8 cellular contexts compared by ENCODE assay signal in genomic region chr2:178111743-178112142, GRCh38. TPM values are rescaled to one million over a fixed set of nuclear protein-coding genes. Genes with fewer than 3 reads are reported as not detected.
DNase-seq lines count a peak whose midpoint lies in the region; ATAC-seq, FAIRE-seq and TF ChIP-seq lines count a peak whose summit lies in the region.

No MANE protein-coding gene starts in this region.

- H3K27me3 Mint-ChIP-seq in T-cell = no peaks in the 10 kb centered on the region
- no peaks in the 10 kb centered on the region for H3K27me3 Mint-ChIP-seq in type B pancreatic cell

- H3K4me3 Mint-ChIP-seq in T-cell (peak overlapping the region; percentile 87 to 95 (median 93)), type B pancreatic cell (peak overlapping the region; percentile 90)

- H3K9me3 ChIP-seq in heart left ventricle = no peaks in the 10 kb centered on the region
- H3K9me3 ChIP-seq in heart right ventricle = no peaks in the 10 kb centered on the region
- no peaks in the 10 kb centered on the region for H3K9me3 ChIP-seq in kidney (ENCODE audit: control insufficient read depth in 1 of 2, low read length in 2 of 2)

- H3K9me3 Mint-ChIP-seq in T-cell (no peaks in the 10 kb centered on the region), type B pancreatic cell (no peaks in the 10 kb centered on the region)

- H3K4me1 Mint-ChIP-seq in T-cell (peaks cover 33 to 44% (median 39%) of the 10 kb centered on the region in 3 donors), type B pancreatic cell (ENCODE audit: unreplicated experiment) (peaks cover 16% of the 10 kb centered on the region)

- no peaks in the 10 kb centered on the region for H3K27me3 ChIP-seq in heart left ventricle
- H3K27me3 ChIP-seq in heart right ventricle = no peaks in the 10 kb centered on the region

- H3K4me3 ChIP-seq in heart left ventricle = peak overlapping the region in 7 of 12 donors; percentile 64 to 98 (median 93)
- peak overlapping the region in 4 of 10 donors; percentile 84 to 98 (median 88) for H3K4me3 ChIP-seq in heart right ventricle
- H3K4me3 ChIP-seq in kidney (ENCODE audit: low read length in 2 of 2) = peak overlapping the region; percentile 94 to 95

- H3K27ac Mint-ChIP-seq in T-cell (peak overlapping the region; percentile 74 to 89), type B pancreatic cell (peak overlapping the region; percentile 79)

- 97 to 100% (median 100%) methylated on average over 1 of the region's 1 CpG for WGBS in heart left ventricle, 4 donors
- 97 to 100% methylated on average over 1 of the region's 1 CpG for WGBS in heart right ventricle, 2 donors

- DNase-seq in heart left ventricle (no peak), heart right ventricle (no peak), T-cell (no peak), kidney (no peak), type B pancreatic cell (ENCODE audit: extremely low spot score, unreplicated experiment) (no peak), Right ventricle myocardium inferior (ENCODE audit: missing footprints) (no peak), AG08395 (ENCODE audit: low spot score) (no peak)

- intact Hi-C loops in heart left ventricle (cut with DNase I) = loop anchor here in 8 of 10 donors (2.0 to 10.0 kb wide), 10 partner anchors 161 to 413 kb away; no protein-coding TSS in a partner anchor
- intact Hi-C loops in heart right ventricle (cut with DNase I) = loop anchor here in 9 of 10 donors (5.0 to 10.0 kb wide), 6 partner anchors 171 to 303 kb away; no protein-coding TSS in a partner anchor
- intact Hi-C loops in kidney (cut with DNase I) = no loop called here
- intact Hi-C loops in Right ventricle myocardium inferior (cut with DNase I) = loop anchor here (5.0 kb wide), 2 partner anchors 301 to 309 kb away; no protein-coding TSS in a partner anchor

- peak overlapping the region in 1 of 2 donors; percentile 88 for H3K9ac ChIP-seq in kidney (ENCODE audit: low read length in 2 of 2)

- FAIRE-seq in kidney (lab: Jason Lieb, UNC) = no peak

- TF ChIP-seq POLR2A in heart left ventricle (IDR thresholded peaks at IDR 0.05) = no peak

- H3K36me3 ChIP-seq in heart left ventricle (peaks cover 0 to 12% (median 6%) of the 10 kb centered on the region in 9 donors), heart right ventricle (peaks cover 0 to 10% (median 0%) of the 10 kb centered on the region in 9 donors), kidney (ENCODE audit: control insufficient read depth in 1 of 2, insufficient read depth in 2 of 2, low read length in 2 of 2) (no peaks in the 10 kb centered on the region)

- ATAC-seq in heart left ventricle (no peak), heart right ventricle (no peak), T-cell (replicated peaks in 1 of 4) (no peak), HG02678 (IDR thresholded peaks at IDR 0.05; ENCODE audit: unreplicated experiment) (no peak), Right ventricle myocardium inferior (no peak)

- peaks cover 3% of the 10 kb centered on the region for H3K36me3 Mint-ChIP-seq in T-cell
- no peaks in the 10 kb centered on the region for H3K36me3 Mint-ChIP-seq in type B pancreatic cell

- TF ChIP-seq CTCF in heart left ventricle (IDR thresholded peaks at IDR 0.05) (no peak), heart right ventricle (IDR thresholded peaks at IDR 0.05) (no peak), kidney (IDR thresholded peaks at IDR 0.05; ENCODE audit: borderline replicate concordance, extremely low read depth, insufficient read depth) (no peak), type B pancreatic cell (conservative IDR thresholded peaks at IDR 0.05) (no peak)

- CTCF ChIA-PET in T-cell (lab: Charles Lee) = interaction anchor here (0.6 to 2.4 kb wide), 12 partner anchors 8 to 303 kb away, joined by 3 to 11 read pairs (median 3); no protein-coding TSS in a partner anchor

- H3K4me1 ChIP-seq in heart left ventricle (peaks cover 0 to 26% (median 10%) of the 10 kb centered on the region in 12 donors), heart right ventricle (peaks cover 0 to 22% (median 9%) of the 10 kb centered on the region in 9 donors), kidney (ENCODE audit: control insufficient read depth in 1 of 2, insufficient read depth in 1 of 2, low read depth in 1 of 2, low read length in 2 of 2) (peaks cover 0 to 7% of the 10 kb centered on the region in 2 donors)

- H3K27ac ChIP-seq in heart left ventricle (peak overlapping the region in 5 of 12 donors; percentile 70 to 83 (median 79)), heart right ventricle (peak overlapping the region in 5 of 10 donors; percentile 75 to 89 (median 81)), kidney (ENCODE audit: low read depth in 2 of 2, low read length in 2 of 2) (no peak overlapping the region)

- POLR2A ChIA-PET in T-cell (lab: Charles Lee) = interaction anchor here in 1 of 2 donors (0.5 kb wide), 1 partner anchor 331 kb away, joined by 3 read pairs; no protein-coding TSS in a partner anchor

RNA-seq across cellular contexts. Expression of gene RBM45, which starts 0.5 kb away (rescaled TPM):
- total RNA-seq in heart left ventricle = 10 to 100 TPM in 1 of 9 donors, 1 to 10 TPM in 8; 3.8 to 11.2 (median 6.8) TPM
- 10 to 100 TPM in 1 of 2 donors, 1 to 10 TPM in 1; 6.5 to 10.1 TPM for polyA plus RNA-seq in heart left ventricle
- total RNA-seq in heart right ventricle = 10 to 100 TPM in 1 of 10 donors, 1 to 10 TPM in 9; 4.4 to 10.5 (median 5.9) TPM
- polyA plus RNA-seq in heart right ventricle = 10 to 100 TPM in 1 of 2 donors, 1 to 10 TPM in 1; 5.1 to 13.7 TPM
- total RNA-seq in T-cell = 10 to 100 TPM in 4 of 5 donors, 1 to 10 TPM in 1; 9.2 to 17.7 (median 15.6) TPM
- 19.2 TPM for total RNA-seq in kidney
- polyA plus RNA-seq in kidney (ENCODE audit: insufficient read depth, low read depth, low replicate concordance) = 10.1 TPM
- 13.1 and 15.1 TPM in 2 replicates for total RNA-seq in type B pancreatic cell (ENCODE audit: low replicate concordance)
- total RNA-seq in Right ventricle myocardium inferior = 5.6 TPM

RNA-seq across cellular contexts. Expression of gene PDE11A, which starts 39.2 kb away (rescaled TPM):
- 1 to 10 TPM in 5 of 9 donors, under 1 TPM in 4; 0.44 to 2.9 (median 1.0) TPM for total RNA-seq in heart left ventricle
- polyA plus RNA-seq in heart left ventricle = under 1 TPM; 0.24 to 0.38 TPM
- total RNA-seq in heart right ventricle = 1 to 10 TPM in 7 of 10 donors, under 1 TPM in 3; 0.57 to 6.4 (median 1.1) TPM
- polyA plus RNA-seq in heart right ventricle = under 1 TPM; 0.12 to 0.88 TPM
- not detected for total RNA-seq in T-cell
- total RNA-seq in kidney = 0.82 TPM
- polyA plus RNA-seq in kidney (ENCODE audit: insufficient read depth, low read depth, low replicate concordance) = 0.58 TPM
- 0.67 and 2.0 TPM in 2 replicates for total RNA-seq in type B pancreatic cell (ENCODE audit: low replicate concordance)
- total RNA-seq in Right ventricle myocardium inferior = 4.4 TPM
